7 cellular contexts compared by ENCODE assay signal in genomic region chr3:113018461-113019181, GRCh38. TPM values are rescaled to one million over a fixed set of nuclear protein-coding genes. Genes with fewer than 3 reads are reported as not detected.
DNase-seq lines count a peak whose midpoint lies in the region; ATAC-seq, FAIRE-seq and TF ChIP-seq lines count a peak whose summit lies in the region.

No MANE protein-coding gene starts in this region.

- peak overlapping the region; percentile 96 for H3K23ac ChIP-seq in IMR-90 (ENCODE audit: low read depth, low read length)

- POLR2A ChIA-PET in IMR-90 (lab: Charles Lee; ENCODE audit: unreplicated experiment) = interaction anchor here (1.6 kb wide), 1 partner anchor 15 kb away, joined by 3 read pairs; no protein-coding TSS in a partner anchor

- TF ChIP-seq POLR2A in IMR-90 (IDR thresholded peaks at IDR 0.05; ENCODE audit: low read depth, low read length) (no peak; the same call in 1 of the 2 replicates), stomach (IDR thresholded peaks at IDR 0.05) (no peak), H54 (IDR thresholded peaks at IDR 0.05; ENCODE audit: low read depth, low read length) (no peak)

- peak overlapping the region; percentile 95 for H2BK5ac ChIP-seq in IMR-90 (ENCODE audit: low read depth, low read length, poor library complexity, severe bottlenecking)

- H3K14ac ChIP-seq in IMR-90 (replicated peaks; ENCODE audit: low read depth, low read length) = peak overlapping the region; percentile 86

- dilution Hi-C loops in IMR-90 (cut with HindIII; ENCODE audit: low sequenced_read_pairs, unreplicated experiment) = no loop called here

- no peak overlapping the region; the same call in 2 of the 3 replicates for H2BK15ac ChIP-seq in IMR-90 (ENCODE audit: low read depth, low read length)

- H2BK120ac ChIP-seq in IMR-90 (ENCODE audit: low read depth, low read length) = 0 out of 2 replicates have a peak overlapping the region, but pooled peaks have one; percentile 64

- DNase-seq in IMR-90 = peak; percentile 13
- DNase-seq in ascending aorta (ENCODE audit: low spot score in 2 of 2) = no peak
- DNase-seq in iris pigment epithelial cell (ENCODE audit: low read depth) = peak; percentile 39
- no peak for DNase-seq in stomach
- DNase-seq in SW 1271 (lab: John Stamatoyannopoulos, UW) = no peak
- DNase-seq in H54 (ENCODE audit: insufficient read length, low spot score) = no peak

- H2BK20ac ChIP-seq in IMR-90 (ENCODE audit: low read depth, low read length) = no peak overlapping the region

- H3K9me3 ChIP-seq in IMR-90 (ENCODE audit: control insufficient read depth, insufficient read depth, low read length) (no peaks in the 10 kb centered on the region), ascending aorta (no peaks in the 10 kb centered on the region), stomach (no peaks in the 10 kb centered on the region)

- peak overlapping the region; percentile 46 for H2AK5ac ChIP-seq in IMR-90 (ENCODE audit: low read depth, low read length)

- peak overlapping the region; percentile 97 for H3K27ac ChIP-seq in IMR-90 (ENCODE audit: insufficient read depth, low read length)
- peak overlapping the region; percentile 93 to 95 for H3K27ac ChIP-seq in ascending aorta
- H3K27ac ChIP-seq in stomach = peak overlapping the region; percentile 95 to 98 (median 96)

- peak overlapping the region; percentile 76 for H4K5ac ChIP-seq in IMR-90 (ENCODE audit: low read depth, low read length)

- in situ Hi-C loops in IMR-90 (cut with MboI; ENCODE audit: low sequenced_read_pairs) = no loop called here

- peaks cover 4% of the 10 kb centered on the region for H3K36me3 ChIP-seq in IMR-90 (ENCODE audit: control insufficient read depth, insufficient read depth, low read length)
- H3K36me3 ChIP-seq in ascending aorta = peaks cover 12 to 13% of the 10 kb centered on the region in 2 donors
- peaks cover 6 to 37% (median 30%) of the 10 kb centered on the region in 4 donors for H3K36me3 ChIP-seq in stomach

- peaks cover 3% of the 10 kb centered on the region for H3K9me1 ChIP-seq in IMR-90 (ENCODE audit: insufficient read depth, low read length)

- TSS peak; percentile 30 for BruUV-seq in IMR-90 (replicated peaks; lab: Mats Ljungman, UMichigan)

- CTCF ChIA-PET in IMR-90 (lab: Yijun Ruan, JAX) = interaction anchor here (1.3 kb wide), 1 partner anchor 16 kb away, joined by 4 read pairs; no protein-coding TSS in a partner anchor

- H2AFZ ChIP-seq in IMR-90 (replicated peaks; ENCODE audit: low read length, poor library complexity) = peak overlapping the region; percentile 98

- peak overlapping the region; percentile 88 for H3K9ac ChIP-seq in IMR-90 (ENCODE audit: low read depth, low read length)

- H2AK9ac ChIP-seq in IMR-90 (replicated peaks; ENCODE audit: low read depth, low read length, poor library complexity) = peak overlapping the region; percentile 79

- ATAC-seq in GM18502 (IDR thresholded peaks at IDR 0.05; ENCODE audit: poor library complexity, unreplicated experiment) = peak; percentile 15
- ATAC-seq in IMR-90 (ENCODE audit: low read depth) = no peak

- H4K8ac ChIP-seq in IMR-90 (ENCODE audit: low read depth in 2 of 2, low read length in 2 of 2) = peak overlapping the region; percentile 88 to 98

- no CpG with 5 or more reads among the region's 14 CpGs for WGBS in IMR-90 (ENCODE audit: extremely low coverage in 2 of 2, insufficient read length in 1 of 2), 2 experiments
- 6 to 10% (median 8%) methylated on average over 14 of the region's 14 CpGs for WGBS in stomach, 5 donors

- H3K27me3 ChIP-seq in IMR-90 (ENCODE audit: control insufficient read depth, insufficient read depth, low read length) = no peaks in the 10 kb centered on the region
- H3K27me3 ChIP-seq in ascending aorta = no peaks in the 10 kb centered on the region
- no peaks in the 10 kb centered on the region for H3K27me3 ChIP-seq in stomach

- H4K91ac ChIP-seq in IMR-90 (ENCODE audit: insufficient read depth, low read depth, low read length) = peak overlapping the region; percentile 81

- H4K20me1 ChIP-seq in IMR-90 (ENCODE audit: insufficient read depth, low read length) = 0 out of 2 replicates have a peak, but pooled peaks cover 3% of the 10 kb centered on the region

- FAIRE-seq in H54 (lab: Jason Lieb, UNC) = no peak

- H3K4ac ChIP-seq in IMR-90 (ENCODE audit: low read depth, low read length) = peak overlapping the region; percentile 80

- peak overlapping the region; percentile 96 for H3K4me2 ChIP-seq in IMR-90 (ENCODE audit: low read depth, low read length)

- H3K18ac ChIP-seq in IMR-90 (ENCODE audit: low read depth, low read length) = peak overlapping the region; percentile 56

- H3K56ac ChIP-seq in IMR-90 (ENCODE audit: extremely low read depth, insufficient read depth, low read length) = peak overlapping the region; percentile 90

- peaks cover 27 to 42% of the 10 kb centered on the region in 2 experiments for H3K79me1 ChIP-seq in IMR-90 (ENCODE audit: low read depth in 1 of 2, low read length in 2 of 2)

- TF ChIP-seq RAD21 in IMR-90 (IDR thresholded peaks at IDR 0.05; ENCODE audit: low read length) = no peak

- H3K4me3 ChIP-seq in IMR-90 (ENCODE audit: insufficient read depth, low read depth, low read length) (peak overlapping the region; percentile 84), ascending aorta (peak overlapping the region; percentile 75 to 76), stomach (peak overlapping the region; percentile 81 to 95 (median 88))

- intact Hi-C loops in IMR-90 (cut with micrococcal nuclease) (no loop called here), ascending aorta (cut with DNase I) (loop anchor here (1.0 to 10.0 kb wide), 5 partner anchors 28 to 1038 kb away; partner anchors contain the start of genes ATG3, CCDC191, GTPBP8 and QTRT2), stomach (cut with DNase I; ENCODE audit: low total_unique reads) (no loop called here)

- TF ChIP-seq EP300 in stomach (IDR thresholded peaks at IDR 0.05) = no peak

- TF ChIP-seq CTCF in IMR-90 (conservative IDR thresholded peaks at IDR 0.05; ENCODE audit: low read depth, low read length) (no peak), ascending aorta (IDR thresholded peaks at IDR 0.05) (no peak), stomach (IDR thresholded peaks at IDR 0.05) (no peak)

- H3K4me1 ChIP-seq in IMR-90 (ENCODE audit: control insufficient read depth, insufficient read depth, low read length) (peaks cover 4% of the 10 kb centered on the region; the same call in 1 of the 2 replicates), ascending aorta (peaks cover 9 to 13% of the 10 kb centered on the region in 2 donors), stomach (peaks cover 7 to 53% (median 25%) of the 10 kb centered on the region in 4 donors)

TF ChIP-seq in IMR-90, 13 proteins besides CTCF, POLR2A, EP300 and RAD21:
- TF ChIP-seq CHD1 (IDR thresholded peaks at IDR 0.05; ENCODE audit: low read depth, low read length) = 0 out of 2 replicates have a peak, but pooled peaks have one; percentile 26
- no peak for TF ChIP-seq ELK1 (IDR thresholded peaks at IDR 0.05; ENCODE audit: borderline replicate concordance, low read depth, low read length)

RNA-seq across cellular contexts. Expression of gene GTPBP8, which starts 27.8 kb away (rescaled TPM):
- 15.4 and 19.4 TPM in 2 replicates for total RNA-seq in IMR-90 (2012; rRNA removed)
- polyA plus RNA-seq in IMR-90 (2012; rRNA removed) = 23.9 and 29.9 TPM in 2 replicates
- 8.8 and 10.1 TPM in 2 replicates for polyA plus RNA-seq in IMR-90 (2012; cell fraction: cytosol; rRNA removed)
- polyA plus RNA-seq in IMR-90 (2012; cell fraction: nucleus; rRNA removed; ENCODE audit: low replicate concordance) = 8.5 and 10.4 TPM in 2 replicates
- total RNA-seq in ascending aorta = 1.6 TPM
- total RNA-seq in stomach = 10 to 100 TPM in 3 of 5 donors, 1 to 10 TPM in 1, not detected in 1; 8.7 to 19.8 (median 11.9) TPM
- 10 to 100 TPM in 2 of 3 donors, 1 to 10 TPM in 1; 7.5 to 16.0 (median 13.0) TPM for polyA plus RNA-seq in stomach

RNA-seq across cellular contexts. Expression of gene CD200R1, which starts 43.7 kb away (rescaled TPM):
- total RNA-seq in IMR-90 (2012; rRNA removed) = under 0.01 TPM in 2 replicates
- polyA plus RNA-seq in IMR-90 (2012; rRNA removed) = 0.05 TPM in 1 of 2 replicates, not detected in the other
- not detected in 2 replicates for polyA plus RNA-seq in IMR-90 (2012; cell fraction: cytosol; rRNA removed)
- polyA plus RNA-seq in IMR-90 (2012; cell fraction: nucleus; rRNA removed; ENCODE audit: low replicate concordance) = 0.07 TPM in 1 of 2 replicates, not detected in the other
- total RNA-seq in ascending aorta = not detected
- total RNA-seq in stomach = 10 to 100 TPM in 1 of 5 donors, 1 to 10 TPM in 2, not detected in 2; 3.7 to 19.3 (median 5.7) TPM
- under 1 TPM; 0.25 to 0.76 (median 0.73) TPM for polyA plus RNA-seq in stomach

Comparison
In these comparisons a context has a peak if more than half of its experiments do, and no peak if none do; other contexts are left out.
1. DNase-seq: peak in IMR-90 (single experiment) and iris pigment epithelial cell (single experiment); none in ascending aorta (0 of 2), stomach (single experiment), SW 1271 (0 of 2) and H54 (single experiment).
2. Peak in every context shown above with its lines, with median percentiles within 50 percentile points of each other: H3K27ac ChIP-seq and H3K4me3 ChIP-seq.